In the genomic region with DNA sequence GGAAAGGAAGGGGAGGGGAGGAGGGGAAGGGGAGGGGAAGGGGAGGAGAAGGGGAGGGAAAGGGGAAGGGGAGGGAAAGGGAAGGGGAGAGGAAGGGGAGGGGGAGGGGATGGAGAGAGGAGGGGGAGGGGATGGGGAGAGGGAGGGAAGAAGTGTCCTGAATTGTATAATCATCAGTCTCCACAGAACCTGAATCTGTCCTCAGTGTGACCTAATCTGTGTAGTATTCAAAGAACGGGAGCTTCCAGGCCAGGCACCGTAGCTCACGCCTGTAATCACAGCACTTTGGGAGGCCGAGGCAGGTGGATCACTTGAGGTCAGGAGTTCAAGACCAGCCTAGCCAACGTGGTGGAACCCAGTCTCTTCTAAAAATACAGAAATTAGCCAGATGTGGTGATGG, we compare ENCODE assay signal across 20 cellular contexts. TPM values are rescaled to one million over a fixed set of nuclear protein-coding genes. Genes with fewer than 3 reads are reported as not detected.
DNase-seq lines count a peak whose midpoint lies in the region; ATAC-seq and TF ChIP-seq lines count a peak whose summit lies in the region.
"Had no signal": no experiment of that assay in that cellular context is flagged by ENCODE, and none has a peak within 500 bp of the region (broad histone marks: within the 10 kb centered on the region; RNA-seq: fewer than 3 reads in every experiment).

No MANE protein-coding gene starts in this region.

- H3K4me1 Mint-ChIP-seq in GM23338: peaks cover 9% of the 10 kb centered on the region; the same call in 2 of the 3 replicates
- H3K4me1 Mint-ChIP-seq: IgD-negative memory B cell had no signal

- CTCF ChIA-PET in HEK293T (lab: Yijun Ruan, JAX): no interaction called here

- H3K4me3 Mint-ChIP-seq in GM23338: no peak overlapping the region
- H3K4me3 Mint-ChIP-seq: CD8-positive, alpha-beta memory T cell; H9; IgD-negative memory B cell had no signal

- H3K27ac Mint-ChIP-seq in GM23338: no peak overlapping the region
- H3K27ac Mint-ChIP-seq: CD8-positive, alpha-beta memory T cell; H9; IgD-negative memory B cell had no signal

- 0 out of 2 replicates have a peak, but pooled peaks cover 3% of the 10 kb centered on the region for H3K9me2 ChIP-seq in GM23338 (ENCODE audit: insufficient read depth)

- H3K36me3 Mint-ChIP-seq in GM23338 (ENCODE audit: low read depth): no peaks in the 10 kb centered on the region
- H3K36me3 Mint-ChIP-seq: CD8-positive, alpha-beta memory T cell; IgD-negative memory B cell had no signal

- intact Hi-C loops in thyroid gland (cut with DNase I): no loop called here

- H3K4me3 ChIP-seq in GM23338 (no peak overlapping the region), brain microvascular endothelial cell (ENCODE audit: low read depth, low read length) (no peak overlapping the region), thyroid gland (replicated peaks in 1 of 3) (no peak overlapping the region), BE2C (ENCODE audit: low read depth, low read length) (no peak overlapping the region)
- H3K4me3 ChIP-seq: A549, BLaER1, GM12878 had no signal

- no peak overlapping the region for H2AFZ ChIP-seq in GM23338

- peaks cover 15% of the 10 kb centered on the region for H3K27me3 Mint-ChIP-seq in GM23338 (ENCODE audit: insufficient read depth, low read depth, poor library complexity)

- TF ChIP-seq CTCF in GM23338 (conservative IDR thresholded peaks at IDR 0.05; ENCODE audit: low read depth in 2 of 2) (no peak), brain microvascular endothelial cell (IDR thresholded peaks at IDR 0.05; ENCODE audit: low read depth, low read length, missing control alignments) (no peak), thyroid gland (IDR thresholded peaks at IDR 0.05) (no peak), BE2C (IDR thresholded peaks at IDR 0.05; ENCODE audit: low read depth, low read length) (no peak)

- no peaks in the 10 kb centered on the region for H3K79me2 ChIP-seq in GM23338 (replicated peaks; ENCODE audit: insufficient read depth)

- no peaks in the 10 kb centered on the region; the same call in 1 of the 2 replicates for H4K20me1 ChIP-seq in GM23338 (replicated peaks; ENCODE audit: insufficient read depth)
- H4K20me1 ChIP-seq: BLaER1 had no signal

- POLR2A ChIA-PET in HEK293T (lab: Yijun Ruan, JAX): no interaction called here

- no peaks in the 10 kb centered on the region for H3F3A ChIP-seq in GM23338 (replicated peaks; ENCODE audit: low read depth)

- no peak overlapping the region for H3K27ac ChIP-seq in GM23338 (ENCODE audit: low read depth)
- H3K27ac ChIP-seq in brain microvascular endothelial cell: peak overlapping the region; percentile 59
- no peak overlapping the region for H3K27ac ChIP-seq in thyroid gland
- H3K27ac ChIP-seq: A549, BLaER1, HL-60 had no signal

- H3K9me3 Mint-ChIP-seq in GM23338: no peaks in the 10 kb centered on the region; the same call in 2 of the 3 replicates
- H3K9me3 Mint-ChIP-seq: CD8-positive, alpha-beta memory T cell; H9 had no signal

- H3K4me1 ChIP-seq in GM23338 (ENCODE audit: insufficient read depth): peaks cover 10% of the 10 kb centered on the region
- H3K4me1 ChIP-seq in thyroid gland: no peaks in the 10 kb centered on the region
- H3K4me1 ChIP-seq in BE2C: peaks cover 9% of the 10 kb centered on the region
- H3K4me1 ChIP-seq: BLaER1, Caco-2 had no signal

- DNase-seq in EL (peak; percentile 72), GM23338 (ENCODE audit: low spot score) (peak; percentile 8), M059J (ENCODE audit: low read depth) (peak; percentile 64), brain microvascular endothelial cell (no peak), HEK293T (ENCODE audit: extremely low spot score) (no peak), thyroid gland (no peak), SHP77 treated with DMSO at 0.1 percent for 48 hours (lab: John Stamatoyannopoulos, UW) (no peak), BE2C (no peak)
- DNase-seq: Caco-2; CD8-positive, alpha-beta memory T cell; DND-41; GOT3; H9; KG1 had no signal

- in situ Hi-C loops in brain microvascular endothelial cell (cut with HindIII; ENCODE audit: low pct_ligation_motif_present, low sequenced_read_pairs): no loop called here

- H3K27me3 ChIP-seq in GM23338 (ENCODE audit: insufficient read depth) (peaks cover 25% of the 10 kb centered on the region), brain microvascular endothelial cell (replicated peaks) (no peaks in the 10 kb centered on the region), thyroid gland (no peaks in the 10 kb centered on the region), BE2C (no peaks in the 10 kb centered on the region)

- 77 to 84% methylated on average over 5 of the region's 5 CpGs for WGBS in thyroid gland, 2 donors

- no peak for ATAC-seq in GM23338
- ATAC-seq: A549, GM12878 had no signal

- TF ChIP-seq POLR2A in thyroid gland (IDR thresholded peaks at IDR 0.05): no peak

- no peaks in the 10 kb centered on the region for H3K36me3 ChIP-seq in GM23338 (ENCODE audit: insufficient read depth)
- no peaks in the 10 kb centered on the region for H3K36me3 ChIP-seq in brain microvascular endothelial cell (replicated peaks)
- no peaks in the 10 kb centered on the region for H3K36me3 ChIP-seq in thyroid gland
- H3K36me3 ChIP-seq in BE2C: no peaks in the 10 kb centered on the region
- H3K36me3 ChIP-seq: BLaER1 had no signal

- H3K9me3 ChIP-seq in thyroid gland: no peaks in the 10 kb centered on the region
- no peaks in the 10 kb centered on the region for H3K9me3 ChIP-seq in BE2C
- H3K9me3 ChIP-seq: A549, BLaER1, Caco-2 had no signal

- H3K4me2 ChIP-seq in GM23338: no peak overlapping the region
- H3K4me2 ChIP-seq: A549, BLaER1 had no signal

TF ChIP-seq in GM23338, 12 proteins besides CTCF, POLR2A, EP300 and RAD21 (continues in another document):
- TF ChIP-seq NANOG (IDR thresholded peaks at IDR 0.05; ENCODE audit: borderline replicate concordance) (no peak), JUNB (IDR thresholded peaks at IDR 0.05; ENCODE audit: unreplicated experiment) (no peak), ZNF114 (CRISPR knock-in tag; IDR thresholded peaks at IDR 0.05) (no peak), CREB1 (CRISPR knock-in tag; IDR thresholded peaks at IDR 0.05; ENCODE audit: low read depth) (no peak)

TF ChIP-seq in HEK293T, 16 proteins besides CTCF, POLR2A, EP300 and RAD21:
- TF ChIP-seq L3MBTL2 (conservative IDR thresholded peaks at IDR 0.05) (no peak), BHLHE40 (IDR thresholded peaks at IDR 0.05; ENCODE audit: borderline replicate concordance) (no peak)

RNA-seq across cellular contexts. Expression of a gene that starts 5.1 kb away (rescaled TPM):
- 4.0 and 10.7 TPM in 2 replicates for total RNA-seq in GM23338 (2014; rRNA removed; shearing (Covaris generic))
- polyA plus RNA-seq in GM23338 (2016; fragmentation: Nextera tagmentation; extraction: Ambion mirVana): 0.89 and 1.9 TPM in 2 replicates
- total RNA-seq in M059J (2014; rRNA removed; shearing (Covaris generic)): 0.94 and 3.4 TPM in 2 replicates
- 10 to 100 TPM; 22.9 to 34.7 (median 30.7) TPM for total RNA-seq in thyroid gland
- 2.0 TPM for polyA plus RNA-seq in BE2C (2012; ENCODE audit: insufficient read depth, insufficient read length, low read depth)
- total RNA-seq: G401 had no signal
- polyA plus RNA-seq: CD8-positive, alpha-beta memory T cell had no signal

RNA-seq across cellular contexts. Expression of a gene that starts 41.1 kb away (rescaled TPM):
- total RNA-seq in GM23338 (2014; rRNA removed; shearing (Covaris generic)): 30.2 and 56.3 TPM in 2 replicates
- polyA plus RNA-seq in GM23338 (2016; fragmentation: Nextera tagmentation; extraction: Ambion mirVana): 44.2 and 68.3 TPM in 2 replicates
- total RNA-seq in M059J (2014; rRNA removed; shearing (Covaris generic)): 3.7 and 3.9 TPM in 2 replicates
- total RNA-seq in thyroid gland: 1 to 10 TPM in 3 of 4 donors, under 1 TPM in 1; 0.94 to 3.2 (median 1.5) TPM
- 5.1 TPM for polyA plus RNA-seq in BE2C (2012; ENCODE audit: insufficient read depth, insufficient read length, low read depth)

Comparison
In these comparisons a context has a peak if more than half of its experiments do, and no peak if none do; other contexts are left out.
1. DNase-seq: peak in EL (single experiment), GM23338 (single experiment) and M059J (single experiment); none in brain microvascular endothelial cell (single experiment), HEK293T (single experiment), thyroid gland (0 of 2), SHP77 treated with DMSO at 0.1 percent for 48 hours (single experiment) and BE2C (single experiment).